15 cellular contexts compared by ENCODE assay signal in the genomic region with DNA sequence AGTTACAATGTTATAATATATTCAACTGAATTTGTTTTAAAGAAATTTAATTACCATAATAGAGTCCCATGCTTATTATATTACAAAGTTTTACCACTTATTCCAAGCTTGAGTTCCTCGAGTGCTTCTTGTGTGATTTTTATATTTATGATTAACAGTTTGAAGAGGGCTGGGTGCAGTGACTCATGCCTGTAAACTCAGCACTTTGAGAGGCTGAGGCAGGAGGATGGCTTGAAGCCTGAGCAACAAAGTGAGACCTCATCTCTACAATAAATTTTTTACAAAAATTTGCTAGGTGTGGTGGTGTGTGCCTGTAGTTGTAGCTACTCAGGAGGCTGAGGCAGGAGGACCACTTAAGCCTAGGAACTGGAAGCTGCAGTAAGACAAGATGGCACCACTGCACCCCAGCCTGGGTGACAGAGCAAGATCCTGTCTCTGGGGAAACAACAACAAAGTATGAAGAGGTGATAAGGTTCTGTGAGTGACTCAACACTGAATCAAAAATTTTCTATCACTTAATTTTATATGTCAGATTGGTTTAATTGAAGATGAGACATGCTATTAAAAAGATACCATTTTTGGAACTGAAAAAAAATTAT. TPM values are rescaled to one million over a fixed set of nuclear protein-coding genes. Genes with fewer than 3 reads are reported as not detected.
A peak's percentile ranks its signal among the peaks of the same experiment; 100 is the strongest.
DNase-seq lines count a peak whose midpoint lies in the region; ATAC-seq and TF ChIP-seq lines count a peak whose summit lies in the region.
"Had no signal": no experiment of that assay in that cellular context is flagged by ENCODE, and none has a peak within 500 bp of the region (broad histone marks: within the 10 kb centered on the region; RNA-seq: fewer than 3 reads in every experiment).

No MANE protein-coding gene starts in this region.

- RAD21 ChIA-PET in HCT116 (lab: Charles Lee; ENCODE audit: low non-redundant PET in 1 of 2, low total read pairs in 2 of 2, uncharacterized antibody in 2 of 2, unreplicated experiment in 2 of 2), result no interaction called here

- ATAC-seq in HCT116, result no peak
- no peak for ATAC-seq in activated T-cell treated with anti-CD3 and anti-CD28 coated beads, Interleukin-2, amount 50 U/mL, for 72 hours (replicated peaks in 1 of 2)

- no peaks in the 10 kb centered on the region for H3K9me3 ChIP-seq in HCT116 (ENCODE audit: control insufficient read depth in 1 of 2, insufficient read depth in 1 of 2, low read depth in 1 of 2, low read length in 2 of 2)
- H3K9me3 ChIP-seq: esophagus muscularis mucosa, testis had no signal

- no peaks in the 10 kb centered on the region for H3K27me3 ChIP-seq in HCT116 (ENCODE audit: insufficient read depth, low read length)
- H3K27me3 ChIP-seq: esophagus muscularis mucosa, testis had no signal

- peaks cover 10 to 11% of the 10 kb centered on the region in 2 experiments; a peak in 3 of 4 replicates for H3K36me3 ChIP-seq in HCT116 (ENCODE audit: control insufficient read depth in 1 of 2, insufficient read depth in 2 of 2, low read length in 2 of 2)

- TF ChIP-seq RAD21 in HCT116 (IDR thresholded peaks at IDR 0.05; ENCODE audit: low read depth), result no peak

- H3K9me3 Mint-ChIP-seq in activated CD4-positive, alpha-beta memory T cell treated with anti-CD3 and anti-CD28 coated beads for 36 hours, result no peaks in the 10 kb centered on the region
- H3K9me3 Mint-ChIP-seq in activated T-cell treated with anti-CD3 and anti-CD28 coated beads, Interleukin-2, amount 50 U/mL, for 72 hours, result no peaks in the 10 kb centered on the region

- CTCF ChIA-PET in HCT116 (lab: Charles Lee), result no interaction called here
- CTCF ChIA-PET in activated CD4-positive, alpha-beta memory T cell treated with anti-CD3 and anti-CD28 coated beads for 36 hours (lab: Charles Lee), result interaction anchor here (1.2 kb wide), 1 partner anchor 26 kb away, joined by 3 read pairs; no protein-coding TSS in a partner anchor

- no peak overlapping the region for H2AFZ ChIP-seq in HCT116 (ENCODE audit: low read depth, low read length, poor library complexity, severe bottlenecking)

- no peak for TF ChIP-seq POLR2A in HCT116 (IDR thresholded peaks at IDR 0.05; ENCODE audit: borderline replicate concordance, extremely low read depth, insufficient read depth, insufficient read length)

- intact Hi-C loops in HCT116 (cut with micrococcal nuclease), result no loop called here
- intact Hi-C loops in activated CD4-positive, alpha-beta memory T cell treated with anti-CD3 and anti-CD28 coated beads for 36 hours (cut with micrococcal nuclease), result no loop called here

- no peak for TF ChIP-seq CTCF in HCT116 (IDR thresholded peaks at IDR 0.05 in 2 of 3, conservative IDR thresholded peaks at IDR 0.05 in 1 of 3; ENCODE audit: borderline replicate concordance in 1 of 3, insufficient read depth in 1 of 3, low read depth in 2 of 3, low read length in 2 of 3)

- no peak overlapping the region for H3K9ac ChIP-seq in HCT116 (ENCODE audit: low read length)

- peaks cover 0 to 9% of the 10 kb centered on the region in 2 experiments; a peak in 2 of 4 replicates for H3K4me1 ChIP-seq in HCT116 (ENCODE audit: control insufficient read depth in 1 of 2, insufficient read depth in 2 of 2, low read length in 2 of 2)
- H3K4me1 ChIP-seq: esophagus muscularis mucosa, testis had no signal

- H4K20me1 ChIP-seq in HCT116 (ENCODE audit: insufficient read depth), result no peaks in the 10 kb centered on the region

- no peak overlapping the region for H3K4me3 Mint-ChIP-seq in activated CD4-positive, alpha-beta memory T cell treated with anti-CD3 and anti-CD28 coated beads for 36 hours
- no peak overlapping the region for H3K4me3 Mint-ChIP-seq in activated T-cell treated with anti-CD3 and anti-CD28 coated beads, Interleukin-2, amount 50 U/mL, for 72 hours

- no peak overlapping the region for H3K27ac ChIP-seq in HCT116 (ENCODE audit: low read depth, low read length)
- H3K27ac ChIP-seq: esophagus muscularis mucosa, testis had no signal

- H3K9me2 ChIP-seq in HCT116 (ENCODE audit: insufficient read depth), result no peaks in the 10 kb centered on the region

- no peaks in the 10 kb centered on the region for H3K27me3 Mint-ChIP-seq in activated CD4-positive, alpha-beta memory T cell treated with anti-CD3 and anti-CD28 coated beads for 36 hours
- no peaks in the 10 kb centered on the region for H3K27me3 Mint-ChIP-seq in activated T-cell treated with anti-CD3 and anti-CD28 coated beads, Interleukin-2, amount 50 U/mL, for 72 hours (ENCODE audit: low read depth)

- in situ Hi-C loops in Caki2 (cut with HindIII; ENCODE audit: low pct_unique_long_range_greater_than_20kb, low sequenced_read_pairs), result no loop called here

- DNase-seq in Caki2 (ENCODE audit: low read depth) (peak; percentile 40), HCT116 (ENCODE audit: low read depth, low spot score) (no peak), kidney tubule cell (ENCODE audit: low spot score) (peak; percentile 75), SHP77 (lab: John Stamatoyannopoulos, UW) (no peak)
- no peak for DNase-seq in activated CD4-positive, alpha-beta memory T cell treated with anti-CD3 and anti-CD28 coated beads for 36 hours
- no peak for DNase-seq in stimulated activated CD4-positive, alpha-beta T cell treated with anti-CD3 and anti-CD28 coated beads, Interleukin-2, amount 100 ng/mL, for 24 hours
- DNase-seq in activated T-cell treated with anti-CD3 and anti-CD28 coated beads, Interleukin-2, amount 50 U/mL, for 72 hours, result no peak
- DNase-seq: activated CD4-positive, CD25-positive, alpha-beta regulatory T cell; activated effector memory CD4-positive, alpha-beta T cell treated with Interleukin-2 at 50 U/mL for 16 hours; amniotic stem cell; caudate nucleus; Kasumi-1; NCI-H69; testis had no signal

- no peak overlapping the region for H3K4me3 ChIP-seq in HCT116 (replicated peaks in 1 of 2; ENCODE audit: low read depth in 1 of 2, low read length in 2 of 2)
- H3K4me3 ChIP-seq: esophagus muscularis mucosa, testis had no signal

- peaks cover 21% of the 10 kb centered on the region for H3K4me1 Mint-ChIP-seq in activated CD4-positive, alpha-beta memory T cell treated with anti-CD3 and anti-CD28 coated beads for 36 hours (ENCODE audit: low read depth)
- H3K4me1 Mint-ChIP-seq in activated T-cell treated with anti-CD3 and anti-CD28 coated beads, Interleukin-2, amount 50 U/mL, for 72 hours (ENCODE audit: low read depth), result peaks cover 18% of the 10 kb centered on the region

- H3K27ac Mint-ChIP-seq in activated CD4-positive, alpha-beta memory T cell treated with anti-CD3 and anti-CD28 coated beads for 36 hours, result peak overlapping the region; percentile 65
- H3K27ac Mint-ChIP-seq in activated T-cell treated with anti-CD3 and anti-CD28 coated beads, Interleukin-2, amount 50 U/mL, for 72 hours, result no peak overlapping the region

- peak overlapping the region; percentile 14; the same call in 1 of the 2 replicates for H3K4me2 ChIP-seq in HCT116 (ENCODE audit: low read length)

- H3K36me3 Mint-ChIP-seq in activated CD4-positive, alpha-beta memory T cell treated with anti-CD3 and anti-CD28 coated beads for 36 hours, result peaks cover 21% of the 10 kb centered on the region
- peaks cover 0 to 6% of the 10 kb centered on the region in 2 donors for H3K36me3 Mint-ChIP-seq in activated T-cell treated with anti-CD3 and anti-CD28 coated beads, Interleukin-2, amount 50 U/mL, for 72 hours (ENCODE audit: insufficient read depth in 2 of 2)

- no TSS peak for BruUV-seq in HCT116 (replicated peaks; lab: Mats Ljungman, UMichigan)

- H3K79me2 ChIP-seq in HCT116 (ENCODE audit: insufficient read depth, low read length), result peaks cover 44% of the 10 kb centered on the region

- POLR2A ChIA-PET in HCT116 (lab: Charles Lee), result no interaction called here
- POLR2A ChIA-PET in activated CD4-positive, alpha-beta memory T cell treated with anti-CD3 and anti-CD28 coated beads for 36 hours (lab: Charles Lee), result interaction anchor here (1.9 kb wide), 1 partner anchor 9 kb away, joined by 7 read pairs; a partner anchor contains a TSS

TF ChIP-seq in HCT116, 20 proteins besides CTCF, POLR2A, EP300 and RAD21 (continues in another document):
- no peak for TF ChIP-seq ZNF274 (IDR thresholded peaks at IDR 0.05; ENCODE audit: low read depth, low read length)
- no peak for TF ChIP-seq POLR2AphosphoS5 (IDR thresholded peaks at IDR 0.05; ENCODE audit: low read depth, low read length)
- TF ChIP-seq, protein P1, sequence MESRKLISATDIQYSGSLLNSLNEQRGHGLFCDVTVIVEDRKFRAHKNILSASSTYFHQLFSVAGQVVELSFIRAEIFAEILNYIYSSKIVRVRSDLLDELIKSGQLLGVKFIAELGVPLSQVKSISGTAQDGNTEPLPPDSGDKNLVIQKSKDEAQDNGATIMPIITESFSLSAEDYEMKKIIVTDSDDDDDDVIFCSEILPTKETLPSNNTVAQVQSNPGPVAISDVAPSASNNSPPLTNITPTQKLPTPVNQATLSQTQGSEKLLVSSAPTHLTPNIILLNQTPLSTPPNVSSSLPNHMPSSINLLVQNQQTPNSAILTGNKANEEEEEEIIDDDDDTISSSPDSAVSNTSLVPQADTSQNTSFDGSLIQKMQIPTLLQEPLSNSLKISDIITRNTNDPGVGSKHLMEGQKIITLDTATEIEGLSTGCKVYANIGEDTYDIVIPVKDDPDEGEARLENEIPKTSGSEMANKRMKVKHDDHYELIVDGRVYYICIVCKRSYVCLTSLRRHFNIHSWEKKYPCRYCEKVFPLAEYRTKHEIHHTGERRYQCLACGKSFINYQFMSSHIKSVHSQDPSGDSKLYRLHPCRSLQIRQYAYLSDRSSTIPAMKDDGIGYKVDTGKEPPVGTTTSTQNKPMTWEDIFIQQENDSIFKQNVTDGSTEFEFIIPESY (IDR thresholded peaks at IDR 0.05; ENCODE audit: extremely low read depth, insufficient replicate concordance, low read length), result no peak
- TF ChIP-seq, protein P2, sequence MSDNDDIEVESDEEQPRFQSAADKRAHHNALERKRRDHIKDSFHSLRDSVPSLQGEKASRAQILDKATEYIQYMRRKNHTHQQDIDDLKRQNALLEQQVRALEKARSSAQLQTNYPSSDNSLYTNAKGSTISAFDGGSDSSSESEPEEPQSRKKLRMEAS (IDR thresholded peaks at IDR 0.05), result no peak
- TF ChIP-seq EGR1 (IDR thresholded peaks at IDR 0.05; ENCODE audit: low read depth), result no peak
- TF ChIP-seq ELF1 (IDR thresholded peaks at IDR 0.05; ENCODE audit: borderline replicate concordance, low read depth), result no peak
- TF ChIP-seq SRF (IDR thresholded peaks at IDR 0.05; ENCODE audit: low read depth), result no peak
- no peak for TF ChIP-seq EZH2phosphoT487 (IDR thresholded peaks at IDR 0.05; ENCODE audit: borderline replicate concordance)
- no peak for TF ChIP-seq CBX3 (IDR thresholded peaks at IDR 0.05; ENCODE audit: low read depth)
- no peak for TF ChIP-seq JUND (IDR thresholded peaks at IDR 0.05)
- TF ChIP-seq SP1 (IDR thresholded peaks at IDR 0.05; ENCODE audit: low read depth), result no peak
- no peak for TF ChIP-seq CEBPB (IDR thresholded peaks at IDR 0.05; ENCODE audit: low read depth)

RNA-seq across cellular contexts. Expression of a gene that starts 9.2 kb away (rescaled TPM):
- 6.5 and 13.3 TPM in 2 replicates for total RNA-seq in Caki2 (2014; rRNA removed; shearing (Covaris generic); ENCODE audit: low replicate concordance)
- total RNA-seq in HCT116 (2021; ENCODE audit: unreplicated experiment), result 14.8 TPM
- polyA plus RNA-seq in HCT116 (2012), result 12.0 and 13.5 TPM in 2 replicates
- total RNA-seq in activated CD4-positive, alpha-beta memory T cell treated with anti-CD3 and anti-CD28 coated beads for 36 hours, result 10 to 100 TPM; 20.7 to 21.8 TPM
- total RNA-seq in activated T-cell treated with anti-CD3 and anti-CD28 coated beads, Interleukin-2, amount 50 U/mL, for 72 hours, result 10 to 100 TPM; 27.7 to 36.5 TPM

Comparison
In these comparisons a context has a peak if more than half of its experiments do, and no peak if none do; other contexts are left out.
1. DNase-seq: peak in Caki2 (single experiment) and kidney tubule cell (single experiment); none in HCT116 (single experiment), activated CD4-positive, alpha-beta memory T cell treated with anti-CD3 and anti-CD28 coated beads for 36 hours (single experiment), SHP77 (0 of 2), stimulated activated CD4-positive, alpha-beta T cell treated with anti-CD3 and anti-CD28 coated beads, Interleukin-2, amount 100 ng/mL, for 24 hours (0 of 2) and activated T-cell treated with anti-CD3 and anti-CD28 coated beads, Interleukin-2, amount 50 U/mL, for 72 hours (0 of 2).